ENCODE assay signal across 12 cellular contexts in the genomic region with DNA sequence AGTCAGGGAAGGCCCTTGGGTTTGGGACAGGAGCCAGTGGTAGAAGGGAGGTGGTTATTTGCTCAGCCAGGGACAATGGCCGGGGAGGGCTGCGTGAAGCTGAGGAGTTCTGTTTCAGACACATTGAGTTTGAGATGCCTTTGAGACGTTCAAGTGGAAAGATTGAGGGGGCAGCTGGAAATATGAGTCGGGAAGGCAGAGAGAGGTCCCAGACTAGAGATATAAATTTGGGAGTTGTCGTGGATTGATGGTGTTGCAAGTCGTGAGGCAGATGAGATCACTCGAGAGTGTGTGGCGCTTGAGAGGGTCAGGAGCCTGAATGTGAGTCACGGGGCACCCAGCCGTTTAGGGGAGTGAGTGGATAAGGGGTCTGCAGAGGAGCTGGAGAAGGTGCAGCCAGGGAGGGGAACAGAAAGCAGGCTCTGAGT.
A peak's percentile ranks its signal among the peaks of the same experiment; 100 is the strongest.
DNase-seq lines count a peak whose midpoint lies in the region; ATAC-seq and TF ChIP-seq lines count a peak whose summit lies in the region.
"Had no signal": no experiment of that assay in that cellular context is flagged by ENCODE, and none has a peak within 500 bp of the region (broad histone marks: within the 10 kb centered on the region; RNA-seq: fewer than 3 reads in every experiment).

No MANE protein-coding gene starts in this region.

- intact Hi-C loops in naive thymus-derived CD4-positive, alpha-beta T cell (cut with micrococcal nuclease) = no loop called here
- intact Hi-C loops in ascending aorta (cut with DNase I) = loop anchor here (10.0 kb wide), 1 partner anchor 53 kb away; no protein-coding TSS in a partner anchor

- H3K27ac ChIP-seq in naive thymus-derived CD4-positive, alpha-beta T cell (ENCODE audit: low read depth, low read length) = no peak overlapping the region
- H3K27ac ChIP-seq in ascending aorta = peak overlapping the region in 1 of 2 donors; percentile 29

- peaks cover 0 to 28% (median 15%) of the 10 kb centered on the region in 5 donors for H3K36me3 Mint-ChIP-seq in naive thymus-derived CD4-positive, alpha-beta T cell

- TF ChIP-seq CTCF in cardiac fibroblast (IDR thresholded peaks at IDR 0.05; ENCODE audit: low read depth, low read length) (no peak), ascending aorta (IDR thresholded peaks at IDR 0.05) (no peak)

- no peak overlapping the region for H3K4me3 Mint-ChIP-seq in stimulated activated naive CD8-positive, alpha-beta T cell treated with anti-CD3 and anti-CD28 coated beads, Interleukin-15, amount 100 ng/mL, for 72 hours
- peak overlapping the region in 4 of 10 donors; percentile 9 to 50 (median 34) for H3K4me3 Mint-ChIP-seq in naive thymus-derived CD4-positive, alpha-beta T cell
- H3K4me3 Mint-ChIP-seq: activated T-cell treated with anti-CD3 and anti-CD28 coated beads, Interleukin-2, amount 50 U/mL, for 24 hours had no signal

- H3K9me3 Mint-ChIP-seq in stimulated activated naive CD8-positive, alpha-beta T cell treated with anti-CD3 and anti-CD28 coated beads, Interleukin-15, amount 100 ng/mL, for 72 hours = no peaks in the 10 kb centered on the region
- H3K9me3 Mint-ChIP-seq in naive thymus-derived CD4-positive, alpha-beta T cell = no peaks in the 10 kb centered on the region
- H3K9me3 Mint-ChIP-seq: activated T-cell treated with anti-CD3 and anti-CD28 coated beads, Interleukin-2, amount 50 U/mL, for 24 hours had no signal

- DNase-seq in stimulated activated naive CD8-positive, alpha-beta T cell treated with anti-CD3 and anti-CD28 coated beads, Interleukin-15, amount 100 ng/mL, for 72 hours = no peak
- DNase-seq in stimulated activated naive CD8-positive, alpha-beta T cell treated with anti-CD3 and anti-CD28 coated beads, Interleukin-15, Interleukin-2, amounts not matched to agents 100 U/mL and 50 U/mL, for 24 hours = no peak
- DNase-seq in cardiac fibroblast (ENCODE audit: low read depth in 2 of 2) = peak; percentile 46 to 54
- DNase-seq in naive thymus-derived CD4-positive, alpha-beta T cell = no peak
- DNase-seq in NCI-H526 treated with DMSO at 0.1 percent for 48 hours (lab: John Stamatoyannopoulos, UW) = no peak
- DNase-seq in DMS 273 treated with DMSO at 0.1 percent for 48 hours (lab: John Stamatoyannopoulos, UW) = no peak
- DNase-seq in ascending aorta (ENCODE audit: low spot score in 2 of 2) = no peak
- no peak for DNase-seq in NCI-H128 (lab: John Stamatoyannopoulos, UW; ENCODE audit: unreplicated experiment)
- DNase-seq: activated T-cell treated with anti-CD3 and anti-CD28 coated beads, Interleukin-2, amount 50 U/mL, for 24 hours; NCI-H1105 treated with DMSO at 0.1 percent for 48 hours; posterior cingulate gyrus; stimulated activated naive CD4-positive, alpha-beta T cell treated with Interleukin-2 at 50 U/mL for 16 hours had no signal

- H3K9me3 ChIP-seq in naive thymus-derived CD4-positive, alpha-beta T cell (ENCODE audit: control insufficient read depth in 2 of 3, low read length in 3 of 3) = no peaks in the 10 kb centered on the region
- no peaks in the 10 kb centered on the region for H3K9me3 ChIP-seq in ascending aorta

- H3K4me1 ChIP-seq in naive thymus-derived CD4-positive, alpha-beta T cell (ENCODE audit: control insufficient read depth in 2 of 2, insufficient read depth in 2 of 2, low read length in 2 of 2) = peaks cover 18 to 51% of the 10 kb centered on the region in 2 donors
- H3K4me1 ChIP-seq in ascending aorta = peaks cover 7 to 32% of the 10 kb centered on the region in 2 donors

- H3K27me3 ChIP-seq in naive thymus-derived CD4-positive, alpha-beta T cell (ENCODE audit: control insufficient read depth in 2 of 2, insufficient read depth in 2 of 2, low read length in 2 of 2) = no peaks in the 10 kb centered on the region
- H3K27me3 ChIP-seq in ascending aorta = no peaks in the 10 kb centered on the region

- POLR2A ChIA-PET in naive thymus-derived CD4-positive, alpha-beta T cell (lab: Charles Lee) = no interaction called here

- no peak for ATAC-seq in stimulated activated naive CD8-positive, alpha-beta T cell treated with anti-CD3 and anti-CD28 coated beads, Interleukin-15, amount 100 ng/mL, for 72 hours
- ATAC-seq in stimulated activated naive CD8-positive, alpha-beta T cell treated with anti-CD3 and anti-CD28 coated beads, Interleukin-15, Interleukin-2, amounts not matched to agents 100 U/mL and 50 U/mL, for 24 hours = no peak
- ATAC-seq in naive thymus-derived CD4-positive, alpha-beta T cell = no peak

- no peaks in the 10 kb centered on the region for H3K36me3 ChIP-seq in naive thymus-derived CD4-positive, alpha-beta T cell (ENCODE audit: control insufficient read depth in 2 of 3, insufficient read depth in 3 of 3, low read length in 3 of 3)
- peaks cover 7 to 8% of the 10 kb centered on the region in 2 donors for H3K36me3 ChIP-seq in ascending aorta

- H3K4me3 ChIP-seq in cardiac fibroblast (replicated peaks in 1 of 2; ENCODE audit: low read depth in 2 of 2, low read length in 2 of 2) = no peak overlapping the region
- H3K4me3 ChIP-seq in naive thymus-derived CD4-positive, alpha-beta T cell (ENCODE audit: low read length) = no peak overlapping the region
- H3K4me3 ChIP-seq in ascending aorta = no peak overlapping the region

- no peaks in the 10 kb centered on the region for H3K27me3 Mint-ChIP-seq in stimulated activated naive CD8-positive, alpha-beta T cell treated with anti-CD3 and anti-CD28 coated beads, Interleukin-15, amount 100 ng/mL, for 72 hours
- H3K27me3 Mint-ChIP-seq in naive thymus-derived CD4-positive, alpha-beta T cell = no peaks in the 10 kb centered on the region
- H3K27me3 Mint-ChIP-seq: activated T-cell treated with anti-CD3 and anti-CD28 coated beads, Interleukin-2, amount 50 U/mL, for 24 hours had no signal

- CTCF ChIA-PET in naive thymus-derived CD4-positive, alpha-beta T cell (lab: Charles Lee) = interaction anchor here (0.7 kb wide), 1 partner anchor 51 kb away, joined by 3 read pairs; no protein-coding TSS in a partner anchor

- peak overlapping the region; percentile 14 to 29 for H3K27ac Mint-ChIP-seq in stimulated activated naive CD8-positive, alpha-beta T cell treated with anti-CD3 and anti-CD28 coated beads, Interleukin-15, amount 100 ng/mL, for 72 hours
- H3K27ac Mint-ChIP-seq in naive thymus-derived CD4-positive, alpha-beta T cell = peak overlapping the region in 8 of 9 donors; percentile 7 to 80 (median 52)
- H3K27ac Mint-ChIP-seq: activated T-cell treated with anti-CD3 and anti-CD28 coated beads, Interleukin-2, amount 50 U/mL, for 24 hours had no signal

- H3K4me1 Mint-ChIP-seq in stimulated activated naive CD8-positive, alpha-beta T cell treated with anti-CD3 and anti-CD28 coated beads, Interleukin-15, amount 100 ng/mL, for 72 hours = peaks cover 77% of the 10 kb centered on the region
- peaks cover 50 to 87% (median 70%) of the 10 kb centered on the region in 7 donors for H3K4me1 Mint-ChIP-seq in naive thymus-derived CD4-positive, alpha-beta T cell

Comparison
In these comparisons a context has a peak if more than half of its experiments do, and no peak if none do; other contexts are left out.
1. DNase-seq: peak in cardiac fibroblast (2 of 2); none in stimulated activated naive CD8-positive, alpha-beta T cell treated with anti-CD3 and anti-CD28 coated beads, Interleukin-15, amount 100 ng/mL, for 72 hours (0 of 2), stimulated activated naive CD8-positive, alpha-beta T cell treated with anti-CD3 and anti-CD28 coated beads, Interleukin-15, Interleukin-2, amounts not matched to agents 100 U/mL and 50 U/mL, for 24 hours (single experiment), naive thymus-derived CD4-positive, alpha-beta T cell (0 of 9), NCI-H526 treated with DMSO at 0.1 percent for 48 hours (single experiment), DMS 273 treated with DMSO at 0.1 percent for 48 hours (single experiment), ascending aorta (0 of 2) and NCI-H128 (single experiment).